26 cellular contexts compared by ENCODE assay signal in the genomic region with DNA sequence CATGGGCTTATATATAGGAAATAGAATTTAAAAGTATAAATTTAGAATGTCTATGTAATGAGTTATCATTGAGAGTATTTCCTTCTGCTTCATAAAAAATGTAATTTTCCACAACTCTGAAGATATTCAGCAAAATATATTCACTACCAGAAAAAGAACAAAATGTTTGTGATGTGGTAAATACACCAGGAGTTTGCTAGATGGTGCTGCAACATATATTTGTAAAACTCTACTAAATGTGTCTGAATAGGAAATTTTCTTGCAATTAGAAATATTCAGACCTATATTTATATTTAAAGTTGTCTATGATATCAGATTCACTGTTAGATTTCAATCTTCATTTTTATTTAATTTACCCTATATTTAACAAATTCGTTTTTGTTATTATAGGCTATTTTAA.
"Had no signal": no experiment of that assay in that cellular context is flagged by ENCODE, and none has a peak within 500 bp of the region (broad histone marks: within the 10 kb centered on the region; RNA-seq: fewer than 3 reads in every experiment).

No MANE protein-coding gene starts in this region.

- H3K27me3 ChIP-seq: colonic mucosa, esophagus squamous epithelium, gastrocnemius medialis, heart right ventricle, left lung had no signal

- FAIRE-seq: keratinocyte had no signal

- H3K36me3 ChIP-seq: colonic mucosa, esophagus squamous epithelium, gastrocnemius medialis, heart right ventricle, left lung, lower lobe of right lung had no signal

- H3K9me3 ChIP-seq: colonic mucosa, esophagus squamous epithelium, gastrocnemius medialis, heart right ventricle, left lung, lower lobe of right lung, mucosa of descending colon had no signal

- H3K27me3 Mint-ChIP-seq: dendritic cell treated with granulocyte-macrophage colony-stimulating factor and Interleukin-4, amounts not matched to agents 40 ng/mL and 50 ng/mL, for 4 days; effector memory CD8-positive, alpha-beta T cell; naive B cell had no signal

- H3K4me1 ChIP-seq: colonic mucosa, esophagus squamous epithelium, left lung, lower lobe of right lung had no signal

- H3K9me3 Mint-ChIP-seq: dendritic cell treated with granulocyte-macrophage colony-stimulating factor and Interleukin-4, amounts not matched to agents 40 ng/mL and 50 ng/mL, for 4 days; effector memory CD8-positive, alpha-beta T cell; endodermal cell; mesothelial cell of epicardium had no signal

- DNase-seq: colonic mucosa; cortex of kidney; effector CD8-positive, alpha-beta T cell; effector memory CD8-positive, alpha-beta T cell; endodermal cell; erythroblast; esophagus squamous epithelium; foreskin fibroblast; foreskin melanocyte; gastrocnemius medialis; glutamatergic neuron; head of caudate nucleus; heart right ventricle; hippocampal formation; left cardiac atrium; left lung; left ventricle myocardium superior; lower lobe of right lung; mesenchymal stem cell; mucosa of descending colon; naive B cell had no signal

- H3K27ac ChIP-seq: colonic mucosa, epithelial cell of prostate, esophagus squamous epithelium, left lung, lower lobe of right lung had no signal

- ATAC-seq: effector memory CD8-positive, alpha-beta T cell; esophagus mucosa; gastrocnemius medialis; heart right ventricle; left cardiac atrium; left lung; left ventricle myocardium superior; lower lobe of right lung; mucosa of descending colon had no signal

- H3K27ac Mint-ChIP-seq: dendritic cell treated with granulocyte-macrophage colony-stimulating factor and Interleukin-4, amounts not matched to agents 40 ng/mL and 50 ng/mL, for 4 days; effector memory CD8-positive, alpha-beta T cell; endodermal cell; mesothelial cell of epicardium; naive B cell had no signal

- H3K4me3 Mint-ChIP-seq: dendritic cell treated with granulocyte-macrophage colony-stimulating factor and Interleukin-4, amounts not matched to agents 40 ng/mL and 50 ng/mL, for 4 days; effector memory CD8-positive, alpha-beta T cell; endodermal cell; mesothelial cell of epicardium; naive B cell had no signal

- H3K4me1 Mint-ChIP-seq: endodermal cell, mesothelial cell of epicardium, naive B cell had no signal

- H3K4me3 ChIP-seq: colonic mucosa, esophagus squamous epithelium, gastrocnemius medialis, heart right ventricle, left lung, lower lobe of right lung, mucosa of descending colon had no signal
